ENCODE assay signal across 9 cellular contexts in genomic region chr22:37824674-37825641, GRCh38. TPM values are rescaled to one million over a fixed set of nuclear protein-coding genes. Genes with fewer than 3 reads are reported as not detected.
DNase-seq lines count a peak whose midpoint lies in the region; ATAC-seq and TF ChIP-seq lines count a peak whose summit lies in the region.
"Had no signal": no experiment of that assay in that cellular context is flagged by ENCODE, and none has a peak within 500 bp of the region (broad histone marks: within the 10 kb centered on the region; RNA-seq: fewer than 3 reads in every experiment).

No MANE protein-coding gene starts in this region.

- H3K27me3 Mint-ChIP-seq in CD8-positive, alpha-beta T cell (ENCODE audit: low read depth) = peaks cover 27% of the 10 kb centered on the region
- peaks cover 48% of the 10 kb centered on the region for H3K27me3 Mint-ChIP-seq in nephron (ENCODE audit: low read depth)

- H3K9ac ChIP-seq in OCI-LY1 (ENCODE audit: low read length) = no peak overlapping the region

- H3K9me3 Mint-ChIP-seq in CD8-positive, alpha-beta T cell = no peaks in the 10 kb centered on the region
- H3K9me3 Mint-ChIP-seq in nephron = no peaks in the 10 kb centered on the region

- H3K36me3 ChIP-seq in CD8-positive, alpha-beta T cell (ENCODE audit: insufficient read depth, low read length) = no peaks in the 10 kb centered on the region
- peaks cover 10% of the 10 kb centered on the region for H3K36me3 ChIP-seq in OCI-LY1 (ENCODE audit: insufficient read depth, low read length)

- H3K4me2 ChIP-seq in OCI-LY1 (ENCODE audit: low read length) = peak overlapping the region; percentile 32; the same call in 1 of the 2 replicates

- no peaks in the 10 kb centered on the region for H3K79me2 ChIP-seq in OCI-LY1 (ENCODE audit: insufficient read depth, low read length)

- no peaks in the 10 kb centered on the region for H4K20me1 ChIP-seq in OCI-LY1 (ENCODE audit: insufficient read depth, low read length)

- no peak overlapping the region for H3K27ac Mint-ChIP-seq in CD8-positive, alpha-beta T cell
- no peak overlapping the region for H3K27ac Mint-ChIP-seq in nephron

- H3K4me1 Mint-ChIP-seq in CD8-positive, alpha-beta T cell (ENCODE audit: low read depth) = no peaks in the 10 kb centered on the region
- peaks cover 18% of the 10 kb centered on the region for H3K4me1 Mint-ChIP-seq in nephron

- DNase-seq in CD8-positive, alpha-beta T cell = no peak
- peak; percentile 67 for DNase-seq in epithelial cell of esophagus (ENCODE audit: low read depth)
- DNase-seq in GOT3 (lab: John Stamatoyannopoulos, UW) = no peak
- DNase-seq in pons (ENCODE audit: low spot score) = no peak
- DNase-seq in globus pallidus (ENCODE audit: low spot score) = no peak

- H3K4me3 Mint-ChIP-seq in CD8-positive, alpha-beta T cell = peak overlapping the region; percentile 35
- peak overlapping the region; percentile 68 to 71 (median 69) for H3K4me3 Mint-ChIP-seq in nephron

- H3K27me3 ChIP-seq in CD8-positive, alpha-beta T cell (ENCODE audit: insufficient read depth, low read length) = peaks cover 3% of the 10 kb centered on the region
- no peaks in the 10 kb centered on the region; the same call in 1 of the 2 replicates for H3K27me3 ChIP-seq in OCI-LY1 (ENCODE audit: insufficient read depth, low read length)

- no peak overlapping the region for H2AFZ ChIP-seq in OCI-LY1 (ENCODE audit: low read length)

- no peaks in the 10 kb centered on the region for H3F3A ChIP-seq in OCI-LY1 (ENCODE audit: insufficient read depth, low read length)

- no peak for TF ChIP-seq CTCF in CD8-positive, alpha-beta T cell (IDR thresholded peaks at IDR 0.05)
- TF ChIP-seq CTCF in OCI-LY1 (IDR thresholded peaks at IDR 0.05; ENCODE audit: low read length) (no peak), epithelial cell of esophagus (IDR thresholded peaks at IDR 0.05; ENCODE audit: insufficient read depth, low read depth, low read length, missing control alignments) (no peak), nephron (IDR thresholded peaks at IDR 0.05; ENCODE audit: unreplicated experiment in 3 of 3) (no peak)

- CTCF ChIA-PET in CD8-positive, alpha-beta T cell (lab: Charles Lee) = interaction anchor here (0.7 to 2.5 kb wide), 2 partner anchors 8 to 39 kb away, joined by 3 to 11 read pairs; no protein-coding TSS in a partner anchor

- ATAC-seq in CD8-positive, alpha-beta T cell = no peak
- no peak for ATAC-seq in HG02870 (IDR thresholded peaks at IDR 0.05; ENCODE audit: unreplicated experiment)

- H3K9me2 ChIP-seq in OCI-LY1 (ENCODE audit: low read depth, low read length) = no peaks in the 10 kb centered on the region

- POLR2A ChIA-PET in CD8-positive, alpha-beta T cell (lab: Charles Lee) = no interaction called here

- H3K4me3 ChIP-seq in CD8-positive, alpha-beta T cell (ENCODE audit: low read depth, low read length) = no peak overlapping the region
- H3K4me3 ChIP-seq in OCI-LY1 (ENCODE audit: low read depth, low read length, poor library complexity, severe bottlenecking) (no peak overlapping the region), epithelial cell of esophagus (ENCODE audit: low read length) (no peak overlapping the region)

- H3K9me3 ChIP-seq in CD8-positive, alpha-beta T cell (ENCODE audit: low read length) = no peaks in the 10 kb centered on the region
- H3K9me3 ChIP-seq in OCI-LY1 (ENCODE audit: low read length) = no peaks in the 10 kb centered on the region

- peaks cover 7% of the 10 kb centered on the region for H3K36me3 Mint-ChIP-seq in CD8-positive, alpha-beta T cell
- peaks cover 10% of the 10 kb centered on the region for H3K36me3 Mint-ChIP-seq in nephron (ENCODE audit: low read depth)

- H3K27ac ChIP-seq in CD8-positive, alpha-beta T cell (ENCODE audit: low read depth, low read length) = no peak overlapping the region
- H3K27ac ChIP-seq in OCI-LY1 (ENCODE audit: low read depth, low read length, poor library complexity, severe bottlenecking) = no peak overlapping the region

- no peaks in the 10 kb centered on the region for H3K4me1 ChIP-seq in CD8-positive, alpha-beta T cell (ENCODE audit: insufficient read depth, low read length)
- H3K4me1 ChIP-seq in OCI-LY1 (ENCODE audit: insufficient read depth, low read length, severe bottlenecking) = no peaks in the 10 kb centered on the region

- intact Hi-C loops in CD8-positive, alpha-beta T cell (cut with DNase I, micrococcal nuclease) = no loop called here

RNA-seq across cellular contexts. Expression of gene GALR3, which starts 1.8 kb away (rescaled TPM):
- total RNA-seq in CD8-positive, alpha-beta T cell = not detected
- total RNA-seq: posterior vena cava had no signal

RNA-seq across cellular contexts. Expression of gene GCAT, which starts 17.2 kb away (rescaled TPM):
- 1 to 10 TPM; 1.3 to 1.6 TPM for total RNA-seq in CD8-positive, alpha-beta T cell

RNA-seq across cellular contexts. Expression of gene ANKRD54, which starts 19.2 kb away (rescaled TPM):
- 10 to 100 TPM; 18.8 to 21.4 TPM for total RNA-seq in CD8-positive, alpha-beta T cell

RNA-seq across cellular contexts. Expression of gene EIF3L, which starts 24.3 kb away (rescaled TPM):
- 100 to 1,000 TPM; 510 to 518 TPM for total RNA-seq in CD8-positive, alpha-beta T cell
